ENCODE assay signal across 17 cellular contexts in genomic region chr9:1453636-1454035, GRCh38.
DNase-seq lines count a peak whose midpoint lies in the region; ATAC-seq and TF ChIP-seq lines count a peak whose summit lies in the region.
"Had no signal": no experiment of that assay in that cellular context is flagged by ENCODE, and none has a peak within 500 bp of the region (broad histone marks: within the 10 kb centered on the region; RNA-seq: fewer than 3 reads in every experiment).

No MANE protein-coding gene starts in this region.

- H3K27ac Mint-ChIP-seq in effector memory CD8-positive, alpha-beta T cell: no peak overlapping the region

- H3K27ac ChIP-seq in caudate nucleus (ENCODE audit: low read depth, low read length): peak overlapping the region; percentile 74
- H3K27ac ChIP-seq: GM23248, Peyer's patch, SJSA1 had no signal

- DNase-seq in GM12865 (ENCODE audit: low read depth) (no peak), H7 (peak; percentile 13), caudate nucleus (lab: John Stamatoyannopoulos, UW) (no peak), iPS-NIHi7 (ENCODE audit: extremely low spot score) (peak; percentile 47)
- DNase-seq in activated CD4-positive, alpha-beta T cell treated with anti-CD3 and anti-CD28 coated beads, Interleukin-2, amount 50 U/mL, for 1 hour: no peak
- DNase-seq in effector memory CD8-positive, alpha-beta T cell: no peak
- DNase-seq: DND-41; GM23248; NCI-H1105; NCI-H2081; NCI-H226; NCI-H524; NK-92 treated with Interleukin-12 subunit alpha and Interleukin-12 subunit beta, amount 100 ng/mL, for 24 hours; Peyer's patch had no signal

- no peak for ATAC-seq in HG03469 (IDR thresholded peaks at IDR 0.05; ENCODE audit: unreplicated experiment)
- no peak for ATAC-seq in effector memory CD8-positive, alpha-beta T cell (replicated peaks)
- ATAC-seq: HCT116 had no signal

- H3K27me3 Mint-ChIP-seq in effector memory CD8-positive, alpha-beta T cell: peaks cover 6 to 7% of the 10 kb centered on the region in 2 donors

- no peaks in the 10 kb centered on the region for H3K36me3 ChIP-seq in H7 (replicated peaks; ENCODE audit: control insufficient read depth, insufficient read depth, low read length)
- H3K36me3 ChIP-seq: Peyer's patch, SJSA1 had no signal

- H3K36me3 Mint-ChIP-seq in effector memory CD8-positive, alpha-beta T cell (ENCODE audit: insufficient read depth): no peaks in the 10 kb centered on the region

- peak; percentile 0 for TF ChIP-seq CTCF in GM12865 (IDR thresholded peaks at IDR 0.05; ENCODE audit: insufficient read depth, low read depth, low read length, missing control alignments)

- no peak overlapping the region for H3K4me3 Mint-ChIP-seq in effector memory CD8-positive, alpha-beta T cell

- no peaks in the 10 kb centered on the region for H3K27me3 ChIP-seq in H7 (ENCODE audit: control insufficient read depth, insufficient read depth, low read length)
- H3K27me3 ChIP-seq: Peyer's patch, SJSA1 had no signal

- H3K4me3 ChIP-seq in GM12865 (ENCODE audit: low read depth, low read length) (no peak overlapping the region), H7 (ENCODE audit: insufficient read depth, low read depth, low read length) (no peak overlapping the region)
- H3K4me3 ChIP-seq: GM23248, Peyer's patch, SJSA1 had no signal

- H3K4me1 Mint-ChIP-seq in effector memory CD8-positive, alpha-beta T cell (ENCODE audit: low read depth in 2 of 2): no peaks in the 10 kb centered on the region

- no peaks in the 10 kb centered on the region for H3K9me3 Mint-ChIP-seq in effector memory CD8-positive, alpha-beta T cell

Comparison
In these comparisons a context has a peak if more than half of its experiments do, and no peak if none do; other contexts are left out.
1. DNase-seq: peak in H7 (single experiment) and iPS-NIHi7 (single experiment); none in GM12865 (single experiment), caudate nucleus (0 of 61), activated CD4-positive, alpha-beta T cell treated with anti-CD3 and anti-CD28 coated beads, Interleukin-2, amount 50 U/mL, for 1 hour (single experiment) and effector memory CD8-positive, alpha-beta T cell (0 of 3).